ENCODE assay signal across 12 cellular contexts in the genomic region with DNA sequence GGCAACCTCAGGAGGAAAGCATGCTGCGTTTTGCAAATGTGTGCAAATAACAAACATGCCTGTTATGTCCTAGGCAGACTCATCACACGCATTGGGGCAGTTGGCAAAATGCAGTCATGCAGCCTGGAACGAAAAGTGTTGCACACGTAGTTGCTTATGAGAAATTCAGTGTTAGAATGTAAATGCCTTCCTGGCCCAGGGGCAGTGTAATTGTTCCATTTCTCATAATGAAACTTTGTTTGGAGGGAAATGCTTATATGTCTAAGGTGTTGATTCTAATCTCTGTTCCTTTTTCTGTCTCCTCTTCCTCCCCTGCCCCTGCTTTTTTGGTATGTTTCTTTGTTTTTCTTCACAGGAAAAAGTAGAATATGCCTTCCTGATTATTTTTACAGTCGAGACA.
DNase-seq lines count a peak whose midpoint lies in the region; ATAC-seq, FAIRE-seq and TF ChIP-seq lines count a peak whose summit lies in the region.
"Had no signal": no experiment of that assay in that cellular context is flagged by ENCODE, and none has a peak within 500 bp of the region (broad histone marks: within the 10 kb centered on the region; RNA-seq: fewer than 3 reads in every experiment).

No MANE protein-coding gene starts in this region.

- CTCF ChIA-PET in GM12878 (lab: Yijun Ruan, JAX) = no interaction called here

- no peak for TF ChIP-seq RAD21 in GM12878 (IDR thresholded peaks at IDR 0.05; ENCODE audit: insufficient read depth, low read depth, low read length)

- in situ Hi-C loops in GM12878 (cut with MboI) = no loop called here

- ATAC-seq in GM18873 (IDR thresholded peaks at IDR 0.05; ENCODE audit: low FRiP score, unreplicated experiment) (peak; percentile 59), GM21423 (IDR thresholded peaks at IDR 0.05; ENCODE audit: unreplicated experiment) (peak; percentile 62), HG03066 (IDR thresholded peaks at IDR 0.05; ENCODE audit: low read depth, unreplicated experiment) (peak; percentile 66), GM12878 (peak; percentile 83)
- ATAC-seq: PC-3 had no signal

- RAD21 ChIA-PET in GM12878 (lab: Charles Lee; ENCODE audit: unreplicated experiment) = interaction anchor here (1.1 to 1.8 kb wide), 4 partner anchors 8 to 96 kb away, joined by 3 to 7 read pairs (median 6); no protein-coding TSS in a partner anchor

- no peaks in the 10 kb centered on the region for H3K27me3 ChIP-seq in GM12878 (replicated peaks in 1 of 2; ENCODE audit: control insufficient read depth in 2 of 2, insufficient read depth in 2 of 2, low read length in 1 of 2)
- H3K27me3 ChIP-seq in small intestine (ENCODE audit: control insufficient read depth in 2 of 2, insufficient read depth in 2 of 2, low read length in 2 of 2) = no peaks in the 10 kb centered on the region
- H3K27me3 ChIP-seq: dorsolateral prefrontal cortex, sigmoid colon had no signal

- TF ChIP-seq EP300 in GM12878 (IDR thresholded peaks at IDR 0.05; ENCODE audit: borderline replicate concordance in 1 of 2, control insufficient read depth in 1 of 2, low read depth in 2 of 2, low read length in 2 of 2) = peak; percentile 50 to 77; a peak in 3 of 4 replicates

- H3K79me2 ChIP-seq in GM12878 (ENCODE audit: control insufficient read depth, insufficient read depth, low read length) = no peaks in the 10 kb centered on the region

- H3K4me2 ChIP-seq in GM12878 (ENCODE audit: control insufficient read depth, insufficient read depth) = peak overlapping the region; percentile 45

- no peaks in the 10 kb centered on the region for H4K20me1 ChIP-seq in GM12878 (ENCODE audit: control insufficient read depth, insufficient read depth)

- H3K9ac ChIP-seq in GM12878 (ENCODE audit: control insufficient read depth, insufficient read depth, low read length) = no peak overlapping the region

- H3K4me1 ChIP-seq in GM12878 (ENCODE audit: control insufficient read depth, insufficient read depth, low read length) = peaks cover 12% of the 10 kb centered on the region
- H3K4me1 ChIP-seq in small intestine (ENCODE audit: control insufficient read depth in 2 of 2, insufficient read depth in 1 of 2, low read depth in 1 of 2, low read length in 1 of 2) = no peaks in the 10 kb centered on the region

- peak; percentile 75 for DNase-seq in GM12878 (ENCODE audit: low read depth, low spot score)
- no peak for DNase-seq in small intestine
- DNase-seq in SIG-M5 treated with dmso at 0.1 percent for 504 hours (lab: John Stamatoyannopoulos, UW; ENCODE audit: unreplicated experiment) = no peak
- DNase-seq in SHP77 (lab: John Stamatoyannopoulos, UW) = no peak
- DNase-seq: DMS79 treated with DMSO at 0.1 percent for 48 hours, dorsolateral prefrontal cortex, NCI-H1048, PC-3, sigmoid colon had no signal

- intact Hi-C loops in GM12878 (cut with micrococcal nuclease; ENCODE audit: unreplicated experiment) = loop anchor here (2.0 kb wide), 1 partner anchor 96 kb away; no protein-coding TSS in a partner anchor

- SMC1A ChIA-PET in GM12878 (lab: Charles Lee; ENCODE audit: uncharacterized antibody, unreplicated experiment) = interaction anchor here (1.0 to 1.8 kb wide), 3 partner anchors 61 to 96 kb away, joined by 3 to 13 read pairs (median 4); no protein-coding TSS in a partner anchor

- H3K4me3 ChIP-seq in GM12878 (no peak overlapping the region; the same call in 1 of the 2 replicates), small intestine (ENCODE audit: low read depth in 1 of 2, low read length in 2 of 2) (no peak overlapping the region)
- H3K4me3 ChIP-seq: dorsolateral prefrontal cortex, sigmoid colon had no signal

- H3K27ac ChIP-seq in GM12878 (ENCODE audit: control insufficient read depth, insufficient read depth) (no peak overlapping the region), small intestine (ENCODE audit: low read depth in 1 of 2, low read length in 1 of 2) (no peak overlapping the region)
- H3K27ac ChIP-seq: dorsolateral prefrontal cortex had no signal

- whole genome bisulfite sequencing in GM12878 (ENCODE audit: insufficient coverage, insufficient replicate concordance, low lambda C conversion rate, missing lambda C conversion rate) = 0% methylated on average over 5 of the region's 5 CpGs
- 72 to 91% (median 73%) methylated on average over 5 of the region's 5 CpGs for WGBS in small intestine, 3 donors

- FAIRE-seq in GM12878 (lab: Jason Lieb, UNC) (peak; percentile 75), small intestine (lab: Jason Lieb, UNC) (no peak)

- no peak for TF ChIP-seq CTCF in GM12878 (IDR thresholded peaks at IDR 0.05 in 2 of 3, conservative IDR thresholded peaks at IDR 0.05 in 1 of 3; ENCODE audit: control insufficient read depth in 2 of 3, extremely low read depth in 1 of 3, insufficient read depth in 1 of 3, low read depth in 3 of 3, low read length in 3 of 3)

- no peak for TF ChIP-seq POLR2A in GM12878 (IDR thresholded peaks at IDR 0.05; ENCODE audit: low read depth, low read length)

- POLR2A ChIA-PET in GM12878 (lab: Charles Lee) = interaction anchor here (0.6 to 1.4 kb wide), 4 partner anchors 33 to 102 kb away, joined by 3 to 12 read pairs (median 9); no protein-coding TSS in a partner anchor

- no peak overlapping the region for H2AFZ ChIP-seq in GM12878 (ENCODE audit: control insufficient read depth, low read depth, low read length)

- BruUV-seq in GM12878 (replicated peaks; lab: Mats Ljungman, UMichigan) = no TSS peak

- H3K9me3 ChIP-seq in GM12878 (replicated peaks; ENCODE audit: control insufficient read depth, insufficient read depth, low read length) (peaks cover 2% of the 10 kb centered on the region; the same call in 2 of the 3 replicates), small intestine (ENCODE audit: control insufficient read depth, low read depth) (no peaks in the 10 kb centered on the region)

- H3K36me3 ChIP-seq in GM12878 (ENCODE audit: control insufficient read depth in 2 of 2, insufficient read depth in 2 of 2, low read length in 1 of 2) (no peaks in the 10 kb centered on the region), small intestine (ENCODE audit: control insufficient read depth in 2 of 2, insufficient read depth in 2 of 2, low read length in 2 of 2) (no peaks in the 10 kb centered on the region)
- H3K36me3 ChIP-seq: sigmoid colon had no signal

TF ChIP-seq in GM12878, 131 proteins besides CTCF, POLR2A, EP300 and RAD21 (continues in another document):
- TF ChIP-seq NBN (IDR thresholded peaks at IDR 0.05) (peak; percentile 83), JUND (IDR thresholded peaks at IDR 0.05; ENCODE audit: low read depth, low read length) (peak; percentile 62; the same call in 1 of the 2 replicates), BACH1 (IDR thresholded peaks at IDR 0.05; ENCODE audit: borderline replicate concordance) (peak; percentile 42; the same call in 1 of the 2 replicates), SPI1 (IDR thresholded peaks at IDR 0.05; ENCODE audit: borderline replicate concordance, insufficient read depth, low read depth, low read length) (peak; percentile 75), BMI1 (IDR thresholded peaks at IDR 0.05; ENCODE audit: borderline replicate concordance) (peak; percentile 56; the same call in 1 of the 2 replicates), IKZF2 (IDR thresholded peaks at IDR 0.05) (peak; percentile 89 to 90), GATAD2B (conservative IDR thresholded peaks at IDR 0.05; ENCODE audit: low read depth) (peak; percentile 38; the same call in 1 of the 2 replicates), JUNB (IDR thresholded peaks at IDR 0.05) (peak; percentile 38; the same call in 1 of the 2 replicates), ZNF217 (IDR thresholded peaks at IDR 0.05) (peak; percentile 74; the same call in 1 of the 2 replicates), IRF4 (IDR thresholded peaks at IDR 0.05; ENCODE audit: low read depth, low read length) (0 out of 2 replicates have a peak, but pooled peaks have one; percentile 44), RB1 (IDR thresholded peaks at IDR 0.05; ENCODE audit: borderline replicate concordance) (no peak), IKZF1 (conservative IDR thresholded peaks at IDR 0.05) (peak; percentile 87), MTA2 (IDR thresholded peaks at IDR 0.05; ENCODE audit: low read depth) (peak; percentile 92), DPF2 (IDR thresholded peaks at IDR 0.05) (peak; percentile 81)
- TF ChIP-seq, protein P1, sequence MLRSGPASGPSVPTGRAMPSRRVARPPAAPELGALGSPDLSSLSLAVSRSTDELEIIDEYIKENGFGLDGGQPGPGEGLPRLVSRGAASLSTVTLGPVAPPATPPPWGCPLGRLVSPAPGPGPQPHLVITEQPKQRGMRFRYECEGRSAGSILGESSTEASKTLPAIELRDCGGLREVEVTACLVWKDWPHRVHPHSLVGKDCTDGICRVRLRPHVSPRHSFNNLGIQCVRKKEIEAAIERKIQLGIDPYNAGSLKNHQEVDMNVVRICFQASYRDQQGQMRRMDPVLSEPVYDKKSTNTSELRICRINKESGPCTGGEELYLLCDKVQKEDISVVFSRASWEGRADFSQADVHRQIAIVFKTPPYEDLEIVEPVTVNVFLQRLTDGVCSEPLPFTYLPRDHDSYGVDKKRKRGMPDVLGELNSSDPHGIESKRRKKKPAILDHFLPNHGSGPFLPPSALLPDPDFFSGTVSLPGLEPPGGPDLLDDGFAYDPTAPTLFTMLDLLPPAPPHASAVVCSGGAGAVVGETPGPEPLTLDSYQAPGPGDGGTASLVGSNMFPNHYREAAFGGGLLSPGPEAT (IDR thresholded peaks at IDR 0.05; ENCODE audit: low read depth) = peak; percentile 78; the same call in 1 of the 2 replicates
- TF ChIP-seq, protein P2, sequence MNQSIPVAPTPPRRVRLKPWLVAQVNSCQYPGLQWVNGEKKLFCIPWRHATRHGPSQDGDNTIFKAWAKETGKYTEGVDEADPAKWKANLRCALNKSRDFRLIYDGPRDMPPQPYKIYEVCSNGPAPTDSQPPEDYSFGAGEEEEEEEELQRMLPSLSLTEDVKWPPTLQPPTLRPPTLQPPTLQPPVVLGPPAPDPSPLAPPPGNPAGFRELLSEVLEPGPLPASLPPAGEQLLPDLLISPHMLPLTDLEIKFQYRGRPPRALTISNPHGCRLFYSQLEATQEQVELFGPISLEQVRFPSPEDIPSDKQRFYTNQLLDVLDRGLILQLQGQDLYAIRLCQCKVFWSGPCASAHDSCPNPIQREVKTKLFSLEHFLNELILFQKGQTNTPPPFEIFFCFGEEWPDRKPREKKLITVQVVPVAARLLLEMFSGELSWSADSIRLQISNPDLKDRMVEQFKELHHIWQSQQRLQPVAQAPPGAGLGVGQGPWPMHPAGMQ (IDR thresholded peaks at IDR 0.05; ENCODE audit: borderline replicate concordance) = no peak
